1 cellular context compared by ENCODE assay signal in the genomic region with DNA sequence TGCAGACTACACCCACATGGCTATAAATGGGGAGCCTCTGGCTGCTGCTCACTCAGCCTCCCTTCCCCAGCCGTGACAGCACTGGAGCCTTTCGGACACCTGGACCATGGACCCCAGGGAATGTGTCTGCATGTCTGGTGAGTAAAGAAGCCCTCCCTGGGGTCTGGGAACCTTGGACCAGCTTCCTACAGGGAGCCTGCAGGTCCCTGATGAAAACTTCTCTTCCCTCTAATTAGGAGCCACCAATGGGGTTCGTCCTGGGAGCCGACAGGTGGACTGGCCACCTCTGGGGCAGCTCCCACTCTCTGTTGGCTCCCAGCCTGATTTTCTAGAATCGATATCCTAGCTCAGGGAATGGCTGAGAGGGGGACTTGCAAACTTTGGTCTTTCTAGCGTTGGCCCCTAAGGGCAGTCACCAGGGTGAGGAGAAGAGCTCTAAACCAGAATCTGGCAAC.
TF ChIP-seq lines count a peak whose summit lies in the region.

Gene MT4 (plus strand): TSS at position 51 of the 455 bp plus-strand sequence. CDS start 56 bp downstream, at position 107.

TF ChIP-seq in HepG2, 621 proteins besides CTCF, POLR2A, EP300 and RAD21 (continued from another document):
- peak; percentile 20; the same call in 1 of the 2 replicates for TF ChIP-seq MTA1 (CRISPR knock-in tag; IDR thresholded peaks at IDR 0.05; ENCODE audit: borderline replicate concordance)
